In genomic region chr16:69438465-69438864, GRCh38 we compare ENCODE assay signal across 18 cellular contexts. TPM values are rescaled to one million over a fixed set of nuclear protein-coding genes. Genes with fewer than 3 reads are reported as not detected.
DNase-seq lines count a peak whose midpoint lies in the region; ATAC-seq and TF ChIP-seq lines count a peak whose summit lies in the region.
"Had no signal": no experiment of that assay in that cellular context is flagged by ENCODE, and none has a peak within 500 bp of the region (broad histone marks: within the 10 kb centered on the region; RNA-seq: fewer than 3 reads in every experiment).

No MANE protein-coding gene starts in this region.

- intact Hi-C loops in activated CD4-positive, alpha-beta T cell treated with anti-CD3 and anti-CD28 coated beads, Interleukin-2, amount 10 ng/mL, durations not matched to agents 24 days and 14 days (cut with micrococcal nuclease): no loop called here

- H3K27me3 Mint-ChIP-seq in activated CD4-positive, alpha-beta T cell treated with anti-CD3 and anti-CD28 coated beads, Interleukin-2, amount 10 ng/mL, durations not matched to agents 24 days and 14 days: no peaks in the 10 kb centered on the region
- H3K27me3 Mint-ChIP-seq in activated CD4-positive, alpha-beta memory T cell treated with anti-CD3 and anti-CD28 coated beads, Interleukin-2, amount 10 ng/mL, durations not matched to agents 7 days and 5 days: no peaks in the 10 kb centered on the region
- H3K27me3 Mint-ChIP-seq in nephron (ENCODE audit: low read depth): no peaks in the 10 kb centered on the region

- CTCF ChIA-PET in activated CD4-positive, alpha-beta memory T cell treated with anti-CD3 and anti-CD28 coated beads, Interleukin-2, amount 10 ng/mL, durations not matched to agents 7 days and 5 days (lab: Charles Lee): no interaction called here

- H3K4me3 Mint-ChIP-seq in activated CD4-positive, alpha-beta T cell treated with anti-CD3 and anti-CD28 coated beads, Interleukin-2, amount 10 ng/mL, durations not matched to agents 24 days and 14 days: no peak overlapping the region
- no peak overlapping the region for H3K4me3 Mint-ChIP-seq in activated CD4-positive, alpha-beta memory T cell treated with anti-CD3 and anti-CD28 coated beads, Interleukin-2, amount 10 ng/mL, durations not matched to agents 7 days and 5 days
- H3K4me3 Mint-ChIP-seq in nephron: no peak overlapping the region

- POLR2A ChIA-PET in activated CD4-positive, alpha-beta memory T cell treated with anti-CD3 and anti-CD28 coated beads, Interleukin-2, amount 10 ng/mL, durations not matched to agents 7 days and 5 days (lab: Charles Lee): no interaction called here

- H3K4me1 Mint-ChIP-seq in activated CD4-positive, alpha-beta T cell treated with anti-CD3 and anti-CD28 coated beads, Interleukin-2, amount 10 ng/mL, durations not matched to agents 24 days and 14 days: peaks cover 37% of the 10 kb centered on the region
- H3K4me1 Mint-ChIP-seq in activated CD4-positive, alpha-beta memory T cell treated with anti-CD3 and anti-CD28 coated beads, Interleukin-2, amount 10 ng/mL, durations not matched to agents 7 days and 5 days: peaks cover 53% of the 10 kb centered on the region
- H3K4me1 Mint-ChIP-seq in nephron: peaks cover 9% of the 10 kb centered on the region

- H3K9me3 Mint-ChIP-seq in activated CD4-positive, alpha-beta T cell treated with anti-CD3 and anti-CD28 coated beads, Interleukin-2, amount 10 ng/mL, durations not matched to agents 24 days and 14 days: no peaks in the 10 kb centered on the region
- no peaks in the 10 kb centered on the region for H3K9me3 Mint-ChIP-seq in activated CD4-positive, alpha-beta memory T cell treated with anti-CD3 and anti-CD28 coated beads, Interleukin-2, amount 10 ng/mL, durations not matched to agents 7 days and 5 days
- no peaks in the 10 kb centered on the region for H3K9me3 Mint-ChIP-seq in nephron

- ATAC-seq in GM18858 (IDR thresholded peaks at IDR 0.05; ENCODE audit: unreplicated experiment): peak; percentile 46
- ATAC-seq in HG02885 (IDR thresholded peaks at IDR 0.05; ENCODE audit: poor library complexity, unreplicated experiment): no peak
- no peak for ATAC-seq in GM19324 (IDR thresholded peaks at IDR 0.05; ENCODE audit: low FRiP score, unreplicated experiment)
- ATAC-seq: A549, mucosa of descending colon, pancreas had no signal

- no peak for TF ChIP-seq CTCF in nephron (IDR thresholded peaks at IDR 0.05; ENCODE audit: unreplicated experiment in 3 of 3)

- peak overlapping the region; percentile 14 for H3K27ac Mint-ChIP-seq in activated CD4-positive, alpha-beta T cell treated with anti-CD3 and anti-CD28 coated beads, Interleukin-2, amount 10 ng/mL, durations not matched to agents 24 days and 14 days
- peak overlapping the region; percentile 25 for H3K27ac Mint-ChIP-seq in activated CD4-positive, alpha-beta memory T cell treated with anti-CD3 and anti-CD28 coated beads, Interleukin-2, amount 10 ng/mL, durations not matched to agents 7 days and 5 days
- peak overlapping the region in 2 of 3 experiments; percentile 5 to 42 for H3K27ac Mint-ChIP-seq in nephron

- DNase-seq in activated CD4-positive, alpha-beta T cell treated with anti-CD3 and anti-CD28 coated beads, Interleukin-2, amount 10 ng/mL, durations not matched to agents 24 days and 14 days: no peak
- no peak for DNase-seq in activated CD4-positive, alpha-beta T cell treated with anti-CD3 and anti-CD28 coated beads, Interleukin-2, amount 50 U/mL, for 4 hours
- no peak for DNase-seq in activated CD4-positive, alpha-beta memory T cell treated with anti-CD3 and anti-CD28 coated beads, Interleukin-2, amount 10 ng/mL, durations not matched to agents 7 days and 5 days
- DNase-seq in NCI-H345 (lab: John Stamatoyannopoulos, UW): no peak
- DNase-seq: effector CD8-positive, alpha-beta T cell; EL; Kasumi-1; mucosa of descending colon; pancreas; SIG-M5; stimulated activated CD4-positive, alpha-beta T cell treated with anti-CD3 and anti-CD28 coated beads, Interleukin-4, amount 100 ng/mL, for 4 hours; T1000; upper lobe of left lung had no signal

- H3K36me3 Mint-ChIP-seq in activated CD4-positive, alpha-beta T cell treated with anti-CD3 and anti-CD28 coated beads, Interleukin-2, amount 10 ng/mL, durations not matched to agents 24 days and 14 days (ENCODE audit: low read depth): peaks cover 40% of the 10 kb centered on the region
- H3K36me3 Mint-ChIP-seq in activated CD4-positive, alpha-beta memory T cell treated with anti-CD3 and anti-CD28 coated beads, Interleukin-2, amount 10 ng/mL, durations not matched to agents 7 days and 5 days (ENCODE audit: low read depth): peaks cover 53% of the 10 kb centered on the region
- peaks cover 57% of the 10 kb centered on the region for H3K36me3 Mint-ChIP-seq in nephron (ENCODE audit: low read depth)

RNA-seq across cellular contexts. Expression of gene CYB5B, which starts 14.0 kb away (rescaled TPM):
- 154 and 166 TPM in 2 replicates for total RNA-seq in activated CD4-positive, alpha-beta T cell treated with anti-CD3 and anti-CD28 coated beads, Interleukin-2, amount 10 ng/mL, durations not matched to agents 24 days and 14 days
- 100 to 1,000 TPM; 149 to 152 TPM for total RNA-seq in activated CD4-positive, alpha-beta memory T cell treated with anti-CD3 and anti-CD28 coated beads, Interleukin-2, amount 10 ng/mL, durations not matched to agents 7 days and 5 days

RNA-seq across cellular contexts. Expression of gene TERF2, which starts 52.7 kb away (rescaled TPM):
- 58.3 and 71.1 TPM in 2 replicates for total RNA-seq in activated CD4-positive, alpha-beta T cell treated with anti-CD3 and anti-CD28 coated beads, Interleukin-2, amount 10 ng/mL, durations not matched to agents 24 days and 14 days
- total RNA-seq in activated CD4-positive, alpha-beta memory T cell treated with anti-CD3 and anti-CD28 coated beads, Interleukin-2, amount 10 ng/mL, durations not matched to agents 7 days and 5 days: 10 to 100 TPM; 40.4 to 40.8 TPM
